Comparison of ENCODE assay signal across 1 cellular context in genomic region chr17:59094921-59095530, GRCh38.
TF ChIP-seq lines count a peak whose summit lies in the region.

No MANE protein-coding gene starts in this region.

TF ChIP-seq in HEK293, 187 proteins besides CTCF, POLR2A, EP300 and RAD21 (continued from another document):
- no peak for TF ChIP-seq ZNF645 (tag by site-specific recombination; IDR thresholded peaks at IDR 0.05)
- TF ChIP-seq ZFP37 (tag by site-specific recombination; IDR thresholded peaks at IDR 0.05) = no peak
- TF ChIP-seq PBX3 (CRISPR knock-in tag; IDR thresholded peaks at IDR 0.05) = no peak
